Comparison of ENCODE assay signal across 16 cellular contexts in the genomic region with DNA sequence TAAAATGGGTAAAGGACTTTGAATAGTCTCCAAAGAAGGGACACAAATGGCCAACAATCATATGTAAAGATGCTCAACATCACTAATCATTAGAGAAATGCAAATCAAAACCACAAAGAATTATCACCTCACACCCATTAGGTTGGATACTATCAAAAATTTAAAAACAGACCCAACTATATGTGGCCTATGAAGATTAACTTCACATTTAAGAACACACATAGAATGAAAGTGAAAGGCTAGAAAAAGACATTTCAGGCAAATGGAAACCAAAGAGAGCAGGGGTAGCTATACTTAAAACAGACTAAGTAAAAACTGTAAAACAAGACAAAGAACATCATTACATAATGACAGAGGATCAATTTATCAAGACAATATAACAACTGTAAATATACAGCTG. TPM values are rescaled to one million over a fixed set of nuclear protein-coding genes. Genes with fewer than 3 reads are reported as not detected.
A peak's percentile ranks its signal among the peaks of the same experiment; 100 is the strongest.
DNase-seq lines count a peak whose midpoint lies in the region; ATAC-seq, FAIRE-seq and TF ChIP-seq lines count a peak whose summit lies in the region.
"Had no signal": no experiment of that assay in that cellular context is flagged by ENCODE, and none has a peak within 500 bp of the region (broad histone marks: within the 10 kb centered on the region; RNA-seq: fewer than 3 reads in every experiment).

No MANE protein-coding gene starts in this region.

- TF ChIP-seq POLR2A in GM12891 (IDR thresholded peaks at IDR 0.05; ENCODE audit: low read depth, low read length): no peak

- no peaks in the 10 kb centered on the region for H3K27me3 ChIP-seq in right atrium auricular region

- no peak overlapping the region for H3K4me3 ChIP-seq in right atrium auricular region
- H3K4me3 ChIP-seq: A549 had no signal

- H3K4me3 Mint-ChIP-seq in activated CD4-positive, alpha-beta memory T cell treated with anti-CD3 and anti-CD28 coated beads for 36 hours: no peak overlapping the region
- H3K4me3 Mint-ChIP-seq in activated CD4-positive, alpha-beta memory T cell treated with anti-CD3 and anti-CD28 coated beads, Interleukin-2, amount 10 ng/mL, durations not matched to agents 7 days and 5 days: no peak overlapping the region
- no peak overlapping the region for H3K4me3 Mint-ChIP-seq in activated T-helper 2 cell treated with anti-CD3 and anti-CD28 coated beads, Interferon-gamma antibody, Interleukin-2, Interleukin-4, amounts not matched to agents 10 μg/mL and 5 μg/mL and 100 μg/mL, durations not matched to agents 14 hours and 24 hours and 36 hours (ENCODE audit: low read depth)

- peaks cover 6% of the 10 kb centered on the region for H3K9me3 Mint-ChIP-seq in activated CD4-positive, alpha-beta memory T cell treated with anti-CD3 and anti-CD28 coated beads for 36 hours
- H3K9me3 Mint-ChIP-seq in activated CD4-positive, alpha-beta memory T cell treated with anti-CD3 and anti-CD28 coated beads, Interleukin-2, amount 10 ng/mL, durations not matched to agents 7 days and 5 days: peaks cover 8% of the 10 kb centered on the region
- peaks cover 11% of the 10 kb centered on the region for H3K9me3 Mint-ChIP-seq in activated T-helper 2 cell treated with anti-CD3 and anti-CD28 coated beads, Interferon-gamma antibody, Interleukin-2, Interleukin-4, amounts not matched to agents 10 μg/mL and 5 μg/mL and 100 μg/mL, durations not matched to agents 14 hours and 24 hours and 36 hours

- H3K27me3 Mint-ChIP-seq in activated CD4-positive, alpha-beta memory T cell treated with anti-CD3 and anti-CD28 coated beads for 36 hours: no peaks in the 10 kb centered on the region
- H3K27me3 Mint-ChIP-seq in activated CD4-positive, alpha-beta memory T cell treated with anti-CD3 and anti-CD28 coated beads, Interleukin-2, amount 10 ng/mL, durations not matched to agents 7 days and 5 days: no peaks in the 10 kb centered on the region
- no peaks in the 10 kb centered on the region for H3K27me3 Mint-ChIP-seq in activated T-helper 2 cell treated with anti-CD3 and anti-CD28 coated beads, Interferon-gamma antibody, Interleukin-2, Interleukin-4, amounts not matched to agents 10 μg/mL and 5 μg/mL and 100 μg/mL, durations not matched to agents 14 hours and 24 hours and 36 hours (ENCODE audit: low read depth)

- intact Hi-C loops in activated CD4-positive, alpha-beta memory T cell treated with anti-CD3 and anti-CD28 coated beads for 36 hours (cut with micrococcal nuclease): no loop called here
- intact Hi-C loops in activated T-helper 2 cell treated with anti-CD3 and anti-CD28 coated beads, Interferon-gamma antibody, Interleukin-2, Interleukin-4, amounts not matched to agents 10 μg/mL and 5 μg/mL and 100 μg/mL, durations not matched to agents 14 hours and 24 hours and 36 hours (cut with micrococcal nuclease): no loop called here

- CTCF ChIA-PET in activated CD4-positive, alpha-beta memory T cell treated with anti-CD3 and anti-CD28 coated beads for 36 hours (lab: Charles Lee): no interaction called here
- CTCF ChIA-PET in activated CD4-positive, alpha-beta memory T cell treated with anti-CD3 and anti-CD28 coated beads, Interleukin-2, amount 10 ng/mL, durations not matched to agents 7 days and 5 days (lab: Charles Lee): no interaction called here

- peaks cover 33% of the 10 kb centered on the region for H3K36me3 Mint-ChIP-seq in activated CD4-positive, alpha-beta memory T cell treated with anti-CD3 and anti-CD28 coated beads for 36 hours
- H3K36me3 Mint-ChIP-seq in activated CD4-positive, alpha-beta memory T cell treated with anti-CD3 and anti-CD28 coated beads, Interleukin-2, amount 10 ng/mL, durations not matched to agents 7 days and 5 days (ENCODE audit: low read depth): peaks cover 59% of the 10 kb centered on the region
- peaks cover 49% of the 10 kb centered on the region for H3K36me3 Mint-ChIP-seq in activated T-helper 2 cell treated with anti-CD3 and anti-CD28 coated beads, Interferon-gamma antibody, Interleukin-2, Interleukin-4, amounts not matched to agents 10 μg/mL and 5 μg/mL and 100 μg/mL, durations not matched to agents 14 hours and 24 hours and 36 hours (ENCODE audit: low read depth)

- H3K36me3 ChIP-seq in right atrium auricular region: no peaks in the 10 kb centered on the region

- peak; percentile 56 for ATAC-seq in GM19463 (IDR thresholded peaks at IDR 0.05; ENCODE audit: unreplicated experiment)
- ATAC-seq: A549 had no signal

- POLR2A ChIA-PET in activated CD4-positive, alpha-beta memory T cell treated with anti-CD3 and anti-CD28 coated beads for 36 hours (lab: Charles Lee): no interaction called here
- POLR2A ChIA-PET in activated CD4-positive, alpha-beta memory T cell treated with anti-CD3 and anti-CD28 coated beads, Interleukin-2, amount 10 ng/mL, durations not matched to agents 7 days and 5 days (lab: Charles Lee): no interaction called here

- H3K27ac ChIP-seq in right atrium auricular region: no peak overlapping the region
- H3K27ac ChIP-seq: A549, C4-2B had no signal

- peak; percentile 5 for FAIRE-seq in GM12891 (lab: Jason Lieb, UNC)
- FAIRE-seq: A549, HTR-8/SVneo, RCC 7860 had no signal

- no peaks in the 10 kb centered on the region for H3K4me1 ChIP-seq in right atrium auricular region
- H3K4me1 ChIP-seq: A549 had no signal

- no peak for DNase-seq in activated CD4-positive, alpha-beta memory T cell treated with anti-CD3 and anti-CD28 coated beads for 36 hours
- no peak for DNase-seq in activated CD4-positive, alpha-beta memory T cell treated with anti-CD3 and anti-CD28 coated beads, Interleukin-2, amount 10 ng/mL, durations not matched to agents 7 days and 5 days
- DNase-seq in GM12891 (ENCODE audit: insufficient read length, low spot score) (no peak), amygdala (lab: John Stamatoyannopoulos, UW) (no peak), right atrium auricular region (ENCODE audit: low spot score) (no peak)
- no peak for DNase-seq in activated T-helper 2 cell treated with anti-CD3 and anti-CD28 coated beads, Interferon-gamma antibody, Interleukin-2, Interleukin-4, amounts not matched to agents 10 μg/mL and 5 μg/mL and 100 μg/mL, durations not matched to agents 14 hours and 24 hours and 36 hours (ENCODE audit: low spot score)
- DNase-seq: H7, NCI-H1436, NCI-H2081, NCI-H524, SHP77 had no signal

- peak overlapping the region; percentile 31 for H3K27ac Mint-ChIP-seq in activated CD4-positive, alpha-beta memory T cell treated with anti-CD3 and anti-CD28 coated beads for 36 hours
- H3K27ac Mint-ChIP-seq in activated CD4-positive, alpha-beta memory T cell treated with anti-CD3 and anti-CD28 coated beads, Interleukin-2, amount 10 ng/mL, durations not matched to agents 7 days and 5 days: no peak overlapping the region
- H3K27ac Mint-ChIP-seq in activated T-helper 2 cell treated with anti-CD3 and anti-CD28 coated beads, Interferon-gamma antibody, Interleukin-2, Interleukin-4, amounts not matched to agents 10 μg/mL and 5 μg/mL and 100 μg/mL, durations not matched to agents 14 hours and 24 hours and 36 hours: peak overlapping the region; percentile 20

- peaks cover 23% of the 10 kb centered on the region for H3K4me1 Mint-ChIP-seq in activated CD4-positive, alpha-beta memory T cell treated with anti-CD3 and anti-CD28 coated beads for 36 hours (ENCODE audit: low read depth)
- H3K4me1 Mint-ChIP-seq in activated CD4-positive, alpha-beta memory T cell treated with anti-CD3 and anti-CD28 coated beads, Interleukin-2, amount 10 ng/mL, durations not matched to agents 7 days and 5 days: peaks cover 28% of the 10 kb centered on the region
- H3K4me1 Mint-ChIP-seq in activated T-helper 2 cell treated with anti-CD3 and anti-CD28 coated beads, Interferon-gamma antibody, Interleukin-2, Interleukin-4, amounts not matched to agents 10 μg/mL and 5 μg/mL and 100 μg/mL, durations not matched to agents 14 hours and 24 hours and 36 hours (ENCODE audit: low read depth): peaks cover 28% of the 10 kb centered on the region

- peaks cover 0 to 4% of the 10 kb centered on the region in 2 donors for H3K9me3 ChIP-seq in right atrium auricular region

- TF ChIP-seq CTCF in right atrium auricular region (IDR thresholded peaks at IDR 0.05): no peak

TF ChIP-seq in GM12891, 5 proteins besides CTCF, POLR2A, EP300 and RAD21:
- TF ChIP-seq POLR2AphosphoS5 (IDR thresholded peaks at IDR 0.05; ENCODE audit: low read depth, low read length): no peak
- TF ChIP-seq SPI1 (IDR thresholded peaks at IDR 0.05; ENCODE audit: low read depth, low read length): no peak
- no peak for TF ChIP-seq PAX5 (IDR thresholded peaks at IDR 0.05; ENCODE audit: insufficient read depth, low read length, severe bottlenecking)
- TF ChIP-seq TAF1 (IDR thresholded peaks at IDR 0.05; ENCODE audit: low read depth, low read length): no peak
- TF ChIP-seq POU2F2 (IDR thresholded peaks at IDR 0.05; ENCODE audit: low read depth, low read length): no peak

RNA-seq across cellular contexts. Expression of a gene that starts 53.5 kb away (rescaled TPM):
- under 1 TPM; 0.63 to 0.71 TPM for total RNA-seq in activated CD4-positive, alpha-beta memory T cell treated with anti-CD3 and anti-CD28 coated beads for 36 hours
- total RNA-seq in activated CD4-positive, alpha-beta memory T cell treated with anti-CD3 and anti-CD28 coated beads, Interleukin-2, amount 10 ng/mL, durations not matched to agents 7 days and 5 days: under 1 TPM; 0.98 TPM
- 0.46 TPM for polyA plus RNA-seq in GM12891 (2012; ENCODE audit: low read depth, missing spikeins)
- total RNA-seq in activated T-helper 2 cell treated with anti-CD3 and anti-CD28 coated beads, Interferon-gamma antibody, Interleukin-2, Interleukin-4, amounts not matched to agents 10 μg/mL and 5 μg/mL and 100 μg/mL, durations not matched to agents 14 hours and 24 hours and 36 hours: 1.0 and 1.1 TPM in 2 replicates
- under 1 TPM; 0.33 to 0.83 TPM for total RNA-seq in right atrium auricular region
